ENCODE assay signal across 3 cellular contexts in the genomic region with DNA sequence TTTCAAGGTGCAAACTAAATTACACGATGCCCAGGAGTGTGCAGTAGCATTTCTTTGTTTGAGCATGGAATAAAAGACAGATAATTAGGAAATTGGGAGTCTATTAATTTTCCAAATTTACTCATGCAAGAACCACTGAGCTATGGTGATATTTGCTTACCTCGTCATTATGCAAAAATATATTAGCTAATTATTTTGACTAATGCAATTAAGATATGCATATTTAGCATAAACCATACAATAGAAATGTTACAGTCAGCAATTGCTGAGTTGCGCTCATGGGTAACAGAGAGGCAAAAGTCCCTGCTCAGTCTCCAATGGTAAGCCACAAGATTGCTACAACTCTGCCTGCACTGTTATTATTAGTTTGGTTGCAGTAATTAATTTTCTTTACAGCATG.
TF ChIP-seq lines count a peak whose summit lies in the region.

No MANE protein-coding gene starts in this region.

TF ChIP-seq in A549, 52 proteins besides CTCF, POLR2A, EP300 and RAD21:
- TF ChIP-seq, protein P1, sequence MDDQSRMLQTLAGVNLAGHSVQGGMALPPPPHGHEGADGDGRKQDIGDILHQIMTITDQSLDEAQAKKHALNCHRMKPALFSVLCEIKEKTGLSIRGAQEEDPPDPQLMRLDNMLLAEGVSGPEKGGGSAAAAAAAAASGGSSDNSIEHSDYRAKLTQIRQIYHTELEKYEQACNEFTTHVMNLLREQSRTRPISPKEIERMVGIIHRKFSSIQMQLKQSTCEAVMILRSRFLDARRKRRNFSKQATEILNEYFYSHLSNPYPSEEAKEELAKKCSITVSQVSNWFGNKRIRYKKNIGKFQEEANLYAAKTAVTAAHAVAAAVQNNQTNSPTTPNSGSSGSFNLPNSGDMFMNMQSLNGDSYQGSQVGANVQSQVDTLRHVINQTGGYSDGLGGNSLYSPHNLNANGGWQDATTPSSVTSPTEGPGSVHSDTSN (IDR thresholded peaks at IDR 0.05) = no peak
- TF ChIP-seq, protein P2, sequence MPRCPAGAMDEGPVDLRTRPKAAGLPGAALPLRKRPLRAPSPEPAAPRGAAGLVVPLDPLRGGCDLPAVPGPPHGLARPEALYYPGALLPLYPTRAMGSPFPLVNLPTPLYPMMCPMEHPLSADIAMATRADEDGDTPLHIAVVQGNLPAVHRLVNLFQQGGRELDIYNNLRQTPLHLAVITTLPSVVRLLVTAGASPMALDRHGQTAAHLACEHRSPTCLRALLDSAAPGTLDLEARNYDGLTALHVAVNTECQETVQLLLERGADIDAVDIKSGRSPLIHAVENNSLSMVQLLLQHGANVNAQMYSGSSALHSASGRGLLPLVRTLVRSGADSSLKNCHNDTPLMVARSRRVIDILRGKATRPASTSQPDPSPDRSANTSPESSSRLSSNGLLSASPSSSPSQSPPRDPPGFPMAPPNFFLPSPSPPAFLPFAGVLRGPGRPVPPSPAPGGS (IDR thresholded peaks at IDR 0.05) = no peak
- TF ChIP-seq NR3C1 (IDR thresholded peaks at IDR 0.05) (no peak), CBX8 (IDR thresholded peaks at IDR 0.05) (no peak), MAFK (IDR thresholded peaks at IDR 0.05; ENCODE audit: partially characterized antibody) (peak; percentile 82), CEBPB (IDR thresholded peaks at IDR 0.05) (no peak)

TF ChIP-seq in IMR-90, 13 proteins besides CTCF, POLR2A, EP300 and RAD21:
- no peak for TF ChIP-seq RFX5 (IDR thresholded peaks at IDR 0.05; ENCODE audit: low read depth, low read length)
- TF ChIP-seq SMC3 (IDR thresholded peaks at IDR 0.05; ENCODE audit: low read depth, low read length) = no peak
- TF ChIP-seq MAFK (IDR thresholded peaks at IDR 0.05; ENCODE audit: low read depth, low read length) = peak; percentile 94

TF ChIP-seq in H1, 55 proteins besides CTCF, POLR2A, EP300 and RAD21:
- peak; percentile 44; the same call in 1 of the 2 replicates for TF ChIP-seq MAFK (IDR thresholded peaks at IDR 0.05; ENCODE audit: low read depth, low read length)
- TF ChIP-seq, protein P3, sequence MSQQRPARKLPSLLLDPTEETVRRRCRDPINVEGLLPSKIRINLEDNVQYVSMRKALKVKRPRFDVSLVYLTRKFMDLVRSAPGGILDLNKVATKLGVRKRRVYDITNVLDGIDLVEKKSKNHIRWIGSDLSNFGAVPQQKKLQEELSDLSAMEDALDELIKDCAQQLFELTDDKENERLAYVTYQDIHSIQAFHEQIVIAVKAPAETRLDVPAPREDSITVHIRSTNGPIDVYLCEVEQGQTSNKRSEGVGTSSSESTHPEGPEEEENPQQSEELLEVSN (IDR thresholded peaks at IDR 0.05) = no peak
